In genomic region chr5:126002222-126002897, GRCh38 we compare ENCODE assay signal across 8 cellular contexts.
A peak's percentile ranks its signal among the peaks of the same experiment; 100 is the strongest.
DNase-seq lines count a peak whose midpoint lies in the region; ATAC-seq and TF ChIP-seq lines count a peak whose summit lies in the region.

No MANE protein-coding gene starts in this region.

- DNase-seq in EL (peak; percentile 71), Right ventricle myocardium superior (peak; percentile 78), renal cortical epithelial cell (ENCODE audit: low read depth) (peak; percentile 96), SKM-1 treated with dmso at 0.1 percent for 144 hours (lab: John Stamatoyannopoulos, UW; ENCODE audit: unreplicated experiment) (no peak)
- no peak for DNase-seq in T-helper 2 cell treated with Interferon-gamma antibody and Interleukin-4, amounts not matched to agents 5 μg/mL and 100 μg/mL, for 36 hours (ENCODE audit: low spot score)
- DNase-seq in effector memory CD4-positive, alpha-beta T cell, result no peak

- H3K27me3 ChIP-seq in effector memory CD4-positive, alpha-beta T cell (replicated peaks; ENCODE audit: control insufficient read depth, insufficient read depth, low read length, poor library complexity, severe bottlenecking), result no peaks in the 10 kb centered on the region

- no peak overlapping the region for H3K27ac Mint-ChIP-seq in T-helper 2 cell treated with Interferon-gamma antibody and Interleukin-4, amounts not matched to agents 5 μg/mL and 100 μg/mL, for 36 hours

- H3K36me3 Mint-ChIP-seq in T-helper 2 cell treated with Interferon-gamma antibody and Interleukin-4, amounts not matched to agents 5 μg/mL and 100 μg/mL, for 36 hours (ENCODE audit: low read depth), result no peaks in the 10 kb centered on the region

- no peaks in the 10 kb centered on the region for H3K4me1 ChIP-seq in effector memory CD4-positive, alpha-beta T cell (ENCODE audit: control insufficient read depth, insufficient read depth, low read length, poor library complexity, severe bottlenecking)

- H3K36me3 ChIP-seq in effector memory CD4-positive, alpha-beta T cell (ENCODE audit: control insufficient read depth, insufficient read depth, low read length), result no peaks in the 10 kb centered on the region

- H3K9me3 Mint-ChIP-seq in T-helper 2 cell treated with Interferon-gamma antibody and Interleukin-4, amounts not matched to agents 5 μg/mL and 100 μg/mL, for 36 hours, result no peaks in the 10 kb centered on the region

- ATAC-seq in SK-N-SH treated with all-trans-retinoic acid at 6 μM for 48 hours (peak; percentile 90), Right ventricle myocardium superior (ENCODE audit: poor library complexity) (peak; percentile 94), HG03439 (IDR thresholded peaks at IDR 0.05; ENCODE audit: unreplicated experiment) (no peak)

- H3K4me3 Mint-ChIP-seq in T-helper 2 cell treated with Interferon-gamma antibody and Interleukin-4, amounts not matched to agents 5 μg/mL and 100 μg/mL, for 36 hours, result no peak overlapping the region

- no peak overlapping the region for H3K4me3 ChIP-seq in effector memory CD4-positive, alpha-beta T cell (ENCODE audit: insufficient read depth, low read depth, low read length, poor library complexity, severe bottlenecking)

- H3K9me3 ChIP-seq in effector memory CD4-positive, alpha-beta T cell (ENCODE audit: control insufficient read depth, low read length), result no peaks in the 10 kb centered on the region

- no peak overlapping the region for H3K27ac ChIP-seq in effector memory CD4-positive, alpha-beta T cell (ENCODE audit: insufficient read depth, low read length, poor library complexity, severe bottlenecking)

- no peaks in the 10 kb centered on the region for H3K4me1 Mint-ChIP-seq in T-helper 2 cell treated with Interferon-gamma antibody and Interleukin-4, amounts not matched to agents 5 μg/mL and 100 μg/mL, for 36 hours (ENCODE audit: low read depth)

- intact Hi-C loops in Right ventricle myocardium superior (cut with DNase I), result no loop called here

- H3K27me3 Mint-ChIP-seq in T-helper 2 cell treated with Interferon-gamma antibody and Interleukin-4, amounts not matched to agents 5 μg/mL and 100 μg/mL, for 36 hours (ENCODE audit: low read depth), result no peaks in the 10 kb centered on the region

TF ChIP-seq in SK-N-SH treated with all-trans-retinoic acid at 6 μM for 48 hours, 23 proteins besides CTCF, POLR2A, EP300 and RAD21 (continues in another document):
- no peak for TF ChIP-seq ZNF565 (CRISPR knock-in tag; conservative IDR thresholded peaks at IDR 0.05; ENCODE audit: low read depth)
- no peak for TF ChIP-seq RARB (CRISPR knock-in tag; IDR thresholded peaks at IDR 0.05)
- TF ChIP-seq TOX (CRISPR knock-in tag; IDR thresholded peaks at IDR 0.05; ENCODE audit: borderline replicate concordance), result no peak
- TF ChIP-seq CSRNP3 (CRISPR knock-in tag; IDR thresholded peaks at IDR 0.05), result no peak
- TF ChIP-seq ZFP3 (CRISPR knock-in tag; IDR thresholded peaks at IDR 0.05), result no peak
- TF ChIP-seq ZNF8 (CRISPR knock-in tag; IDR thresholded peaks at IDR 0.05), result 0 out of 2 replicates have a peak, but pooled peaks have one; percentile 27
- TF ChIP-seq POU6F1 (CRISPR knock-in tag; IDR thresholded peaks at IDR 0.05; ENCODE audit: borderline replicate concordance, low read depth), result no peak
- peak; percentile 86 for TF ChIP-seq ISL1 (CRISPR knock-in tag; IDR thresholded peaks at IDR 0.05)
- TF ChIP-seq BACH2 (CRISPR knock-in tag; IDR thresholded peaks at IDR 0.05; ENCODE audit: borderline replicate concordance), result no peak
- TF ChIP-seq ZNF70 (CRISPR knock-in tag; IDR thresholded peaks at IDR 0.05), result no peak
- no peak for TF ChIP-seq ZFP30 (CRISPR knock-in tag; IDR thresholded peaks at IDR 0.05)
- no peak for TF ChIP-seq OSR1 (CRISPR knock-in tag; IDR thresholded peaks at IDR 0.05)
- TF ChIP-seq, protein P1, sequence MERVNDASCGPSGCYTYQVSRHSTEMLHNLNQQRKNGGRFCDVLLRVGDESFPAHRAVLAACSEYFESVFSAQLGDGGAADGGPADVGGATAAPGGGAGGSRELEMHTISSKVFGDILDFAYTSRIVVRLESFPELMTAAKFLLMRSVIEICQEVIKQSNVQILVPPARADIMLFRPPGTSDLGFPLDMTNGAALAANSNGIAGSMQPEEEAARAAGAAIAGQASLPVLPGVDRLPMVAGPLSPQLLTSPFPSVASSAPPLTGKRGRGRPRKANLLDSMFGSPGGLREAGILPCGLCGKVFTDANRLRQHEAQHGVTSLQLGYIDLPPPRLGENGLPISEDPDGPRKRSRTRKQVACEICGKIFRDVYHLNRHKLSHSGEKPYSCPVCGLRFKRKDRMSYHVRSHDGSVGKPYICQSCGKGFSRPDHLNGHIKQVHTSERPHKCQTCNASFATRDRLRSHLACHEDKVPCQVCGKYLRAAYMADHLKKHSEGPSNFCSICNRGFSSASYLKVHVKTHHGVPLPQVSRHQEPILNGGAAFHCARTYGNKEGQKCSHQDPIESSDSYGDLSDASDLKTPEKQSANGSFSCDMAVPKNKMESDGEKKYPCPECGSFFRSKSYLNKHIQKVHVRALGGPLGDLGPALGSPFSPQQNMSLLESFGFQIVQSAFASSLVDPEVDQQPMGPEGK (CRISPR knock-in tag; IDR thresholded peaks at IDR 0.05; ENCODE audit: borderline replicate concordance), result no peak
- no peak for TF ChIP-seq CREB5 (CRISPR knock-in tag; IDR thresholded peaks at IDR 0.05; ENCODE audit: low read depth)
- TF ChIP-seq SNAI2 (CRISPR knock-in tag; IDR thresholded peaks at IDR 0.05), result no peak
- TF ChIP-seq ARNTL (CRISPR knock-in tag; IDR thresholded peaks at IDR 0.05; ENCODE audit: borderline replicate concordance, low read depth), result no peak
- no peak for TF ChIP-seq GLIS3 (CRISPR knock-in tag; IDR thresholded peaks at IDR 0.05)
- TF ChIP-seq ESRRG (CRISPR knock-in tag; IDR thresholded peaks at IDR 0.05), result no peak
- TF ChIP-seq PPARA (CRISPR knock-in tag; IDR thresholded peaks at IDR 0.05; ENCODE audit: borderline replicate concordance), result no peak
- TF ChIP-seq TSHZ2 (CRISPR knock-in tag; IDR thresholded peaks at IDR 0.05), result no peak
- no peak for TF ChIP-seq ZC3H10 (CRISPR knock-in tag; IDR thresholded peaks at IDR 0.05)

Comparison
In these comparisons a context has a peak if more than half of its experiments do, and no peak if none do; other contexts are left out.
1. DNase-seq: peak in EL (single experiment), Right ventricle myocardium superior (single experiment) and renal cortical epithelial cell (single experiment); none in SKM-1 treated with dmso at 0.1 percent for 144 hours (single experiment), T-helper 2 cell treated with Interferon-gamma antibody and Interleukin-4, amounts not matched to agents 5 μg/mL and 100 μg/mL, for 36 hours (single experiment) and effector memory CD4-positive, alpha-beta T cell (0 of 3).